Comparison of ENCODE assay signal across 24 cellular contexts in genomic region chr11:23272095-23272494, GRCh38.
DNase-seq lines count a peak whose midpoint lies in the region; ATAC-seq, FAIRE-seq and TF ChIP-seq lines count a peak whose summit lies in the region.
"Had no signal": no experiment of that assay in that cellular context is flagged by ENCODE, and none has a peak within 500 bp of the region (broad histone marks: within the 10 kb centered on the region; RNA-seq: fewer than 3 reads in every experiment).

No MANE protein-coding gene starts in this region.

- ATAC-seq in GM21381 (IDR thresholded peaks at IDR 0.05; ENCODE audit: unreplicated experiment): no peak
- ATAC-seq in activated CD8-positive, alpha-beta T cell treated with anti-CD3 and anti-CD28 coated beads for 36 hours: no peak
- ATAC-seq: CD8-positive, alpha-beta T cell; GM23338; HCT116 had no signal

- no peak overlapping the region for H3K4me3 ChIP-seq in mammary epithelial cell (replicated peaks in 1 of 3; ENCODE audit: insufficient read depth in 1 of 3, low read depth in 2 of 3, low read length in 3 of 3)
- no peak overlapping the region for H3K4me3 ChIP-seq in breast epithelium
- H3K4me3 ChIP-seq in bronchial epithelial cell (ENCODE audit: low read depth, low read length): no peak overlapping the region
- H3K4me3 ChIP-seq: BLaER1, GM23338 had no signal

- no peaks in the 10 kb centered on the region for H3K36me3 ChIP-seq in mammary epithelial cell (ENCODE audit: insufficient read depth, low read length)
- no peaks in the 10 kb centered on the region for H3K36me3 ChIP-seq in breast epithelium
- no peaks in the 10 kb centered on the region for H3K36me3 ChIP-seq in bronchial epithelial cell (ENCODE audit: control insufficient read depth, insufficient read depth, low read length)
- H3K36me3 ChIP-seq: BLaER1 had no signal

- H4K20me1 ChIP-seq in mammary epithelial cell (ENCODE audit: insufficient read depth, low read length): no peaks in the 10 kb centered on the region
- H4K20me1 ChIP-seq: BLaER1 had no signal

- peaks cover 9% of the 10 kb centered on the region for H3K9me3 Mint-ChIP-seq in activated CD8-positive, alpha-beta T cell treated with anti-CD3 and anti-CD28 coated beads for 36 hours
- H3K9me3 Mint-ChIP-seq: GM23338, H9 had no signal

- intact Hi-C loops in mammary epithelial cell (cut with micrococcal nuclease): no loop called here
- intact Hi-C loops in breast epithelium (cut with DNase I; ENCODE audit: low total_unique reads): no loop called here
- intact Hi-C loops in activated CD8-positive, alpha-beta T cell treated with anti-CD3 and anti-CD28 coated beads for 36 hours (cut with micrococcal nuclease): no loop called here

- no peak overlapping the region for H3K4me2 ChIP-seq in mammary epithelial cell (ENCODE audit: insufficient read depth, low read depth, low read length)
- H3K4me2 ChIP-seq: BLaER1, GM23338 had no signal

- H3K27ac ChIP-seq in mammary epithelial cell (ENCODE audit: insufficient read depth, low read depth, low read length): no peak overlapping the region
- H3K27ac ChIP-seq in breast epithelium: no peak overlapping the region
- H3K27ac ChIP-seq in epithelial cell of prostate: peak overlapping the region; percentile 52
- H3K27ac ChIP-seq: 22Rv1, BLaER1, C4-2B had no signal

- H3K27me3 Mint-ChIP-seq in activated CD8-positive, alpha-beta T cell treated with anti-CD3 and anti-CD28 coated beads for 36 hours: no peaks in the 10 kb centered on the region
- H3K27me3 Mint-ChIP-seq: B cell; CD4-positive, CD25-positive, alpha-beta regulatory T cell had no signal

- no peak overlapping the region for H3K27ac Mint-ChIP-seq in activated CD8-positive, alpha-beta T cell treated with anti-CD3 and anti-CD28 coated beads for 36 hours
- H3K27ac Mint-ChIP-seq: B cell; CD4-positive, CD25-positive, alpha-beta regulatory T cell; CD8-positive, alpha-beta T cell; GM23338; H9 had no signal

- TF ChIP-seq CTCF in mammary epithelial cell (conservative IDR thresholded peaks at IDR 0.05 in 1 of 2, IDR thresholded peaks at IDR 0.05 in 1 of 2; ENCODE audit: extremely low read depth in 1 of 2, insufficient read depth in 1 of 2, low read depth in 1 of 2, low read length in 2 of 2) (no peak), breast epithelium (IDR thresholded peaks at IDR 0.05) (no peak), bronchial epithelial cell (IDR thresholded peaks at IDR 0.05; ENCODE audit: insufficient read depth, low read length, severe bottlenecking) (no peak)
- TF ChIP-seq CTCF in activated CD8-positive, alpha-beta T cell treated with anti-CD3 and anti-CD28 coated beads for 36 hours (IDR thresholded peaks at IDR 0.05): no peak

- no peak overlapping the region for H3K4me3 Mint-ChIP-seq in activated CD8-positive, alpha-beta T cell treated with anti-CD3 and anti-CD28 coated beads for 36 hours
- H3K4me3 Mint-ChIP-seq: B cell; CD4-positive, CD25-positive, alpha-beta regulatory T cell; CD8-positive, alpha-beta T cell; GM23338; H9 had no signal

- no peak for FAIRE-seq in bronchial epithelial cell (lab: Jason Lieb, UNC)
- FAIRE-seq: A204.1, G401.6, GM12892, GM19239 had no signal

- POLR2A ChIA-PET in activated CD8-positive, alpha-beta T cell treated with anti-CD3 and anti-CD28 coated beads for 36 hours (lab: Charles Lee): no interaction called here

- no peaks in the 10 kb centered on the region for H3K4me1 ChIP-seq in mammary epithelial cell (ENCODE audit: insufficient read depth, low read length)
- H3K4me1 ChIP-seq in breast epithelium: no peaks in the 10 kb centered on the region
- H3K4me1 ChIP-seq: BLaER1, Caco-2 had no signal

- H3K79me2 ChIP-seq in mammary epithelial cell (ENCODE audit: insufficient read depth, low read length): no peaks in the 10 kb centered on the region

- in situ Hi-C loops in mammary epithelial cell (cut with MboI; ENCODE audit: low sequenced_read_pairs in 2 of 2): no loop called here

- H3K9ac ChIP-seq in mammary epithelial cell (ENCODE audit: insufficient read depth, low read length): no peak overlapping the region
- H3K9ac ChIP-seq: BLaER1 had no signal

- BruUV-seq in mammary epithelial cell (replicated peaks; lab: Mats Ljungman, UMichigan): no TSS peak

- H2AFZ ChIP-seq in mammary epithelial cell (ENCODE audit: low read depth, low read length): peak overlapping the region; percentile 9
- H2AFZ ChIP-seq: GM23338 had no signal

- dilution Hi-C loops in mammary epithelial cell (cut with HindIII; ENCODE audit: low sequenced_read_pairs): no loop called here

- H3K27me3 ChIP-seq in mammary epithelial cell (ENCODE audit: insufficient read depth, low read length) (no peaks in the 10 kb centered on the region), breast epithelium (no peaks in the 10 kb centered on the region), bronchial epithelial cell (ENCODE audit: control insufficient read depth, insufficient read depth, low read length) (no peaks in the 10 kb centered on the region)
- H3K27me3 ChIP-seq: BLaER1 had no signal

- CTCF ChIA-PET in mammary epithelial cell (lab: Charles Lee; ENCODE audit: low non-redundant PET): no interaction called here
- CTCF ChIA-PET in activated CD8-positive, alpha-beta T cell treated with anti-CD3 and anti-CD28 coated beads for 36 hours (lab: Charles Lee): no interaction called here

- no peak for TF ChIP-seq POLR2A in breast epithelium (IDR thresholded peaks at IDR 0.05)

- H3K9me3 ChIP-seq in mammary epithelial cell (replicated peaks; ENCODE audit: insufficient read depth, low read length) (no peaks in the 10 kb centered on the region), breast epithelium (no peaks in the 10 kb centered on the region)
- H3K9me3 ChIP-seq: BLaER1, Caco-2 had no signal

- H3K4me1 Mint-ChIP-seq in activated CD8-positive, alpha-beta T cell treated with anti-CD3 and anti-CD28 coated beads for 36 hours (ENCODE audit: low read depth): no peaks in the 10 kb centered on the region
- H3K4me1 Mint-ChIP-seq: B cell; CD4-positive, CD25-positive, alpha-beta regulatory T cell; GM23338; H9 had no signal

- H3K36me3 Mint-ChIP-seq in activated CD8-positive, alpha-beta T cell treated with anti-CD3 and anti-CD28 coated beads for 36 hours (ENCODE audit: low read depth): no peaks in the 10 kb centered on the region
- H3K36me3 Mint-ChIP-seq: CD4-positive, CD25-positive, alpha-beta regulatory T cell; CD8-positive, alpha-beta T cell had no signal

- DNase-seq in mammary epithelial cell (no peak), breast epithelium (ENCODE audit: low spot score in 2 of 2) (no peak), bronchial epithelial cell (ENCODE audit: low read depth) (peak; percentile 59), epithelial cell of prostate (ENCODE audit: low read depth, low spot score) (no peak), iris pigment epithelial cell (ENCODE audit: low read depth) (peak; percentile 4), cerebellum (ENCODE audit: low spot score) (no peak)
- DNase-seq in activated CD8-positive, alpha-beta T cell treated with anti-CD3 and anti-CD28 coated beads for 36 hours: no peak
- DNase-seq: Caco-2; CD4-positive, CD25-positive, alpha-beta regulatory T cell; CD8-positive, alpha-beta T cell; DMS153; DND-41; H9 had no signal

Comparison
In these comparisons a context has a peak if more than half of its experiments do, and no peak if none do; other contexts are left out.
1. DNase-seq: peak in bronchial epithelial cell (single experiment) and iris pigment epithelial cell (single experiment); none in mammary epithelial cell (single experiment), breast epithelium (0 of 2), epithelial cell of prostate (single experiment), cerebellum (single experiment) and activated CD8-positive, alpha-beta T cell treated with anti-CD3 and anti-CD28 coated beads for 36 hours (single experiment).